In genomic region chr2:103469800-103470199, GRCh38 we compare ENCODE assay signal across 34 cellular contexts.
"Had no signal": no experiment of that assay in that cellular context is flagged by ENCODE, and none has a peak within 500 bp of the region (broad histone marks: within the 10 kb centered on the region; RNA-seq: fewer than 3 reads in every experiment).

No MANE protein-coding gene starts in this region.

- H3K9me3 ChIP-seq: MG63 had no signal

- H3K9ac ChIP-seq: KMS-11 had no signal

- H3K27me3 ChIP-seq: MG63 had no signal

- DNase-seq: Karpas-422, Kasumi-1, MG63, MM.1S, MV-4-11, NCI-H1048, NCI-H1092, NCI-H1092 treated with DMSO at 0.1 percent for 48 hours, NCI-H1105, NCI-H1105 treated with DMSO at 0.1 percent for 48 hours, NCI-H1417, NCI-H1417 treated with DMSO at 0.1 percent for 48 hours, NCI-H1436, NCI-H1436 treated with DMSO at 0.1 percent for 48 hours, NCI-H146, NCI-H1694, NCI-H1694 treated with DMSO at 0.1 percent for 48 hours, NCI-H187, NCI-H187 treated with DMSO at 0.1 percent for 48 hours, NCI-H1930, NCI-H2029, NCI-H2029 treated with DMSO at 0.1 percent for 48 hours, NCI-H2081, NCI-H2081 treated with DMSO at 0.1 percent for 48 hours, NCI-H2107, NCI-H2171, NCI-H2171 treated with DMSO at 0.1 percent for 48 hours, NCI-H2227 treated with DMSO at 0.1 percent for 48 hours, NCI-H226, NCI-H345, NCI-H446, NCI-H446 treated with DMSO at 0.1 percent for 48 hours, NCI-H510A had no signal

- H3K27ac ChIP-seq: KMS-11 had no signal

- H3K4me3 ChIP-seq: MG63 had no signal

- H3K4me2 ChIP-seq: KMS-11 had no signal

- H3K36me3 ChIP-seq: MG63 had no signal
